ENCODE assay signal across 8 cellular contexts in the genomic region with DNA sequence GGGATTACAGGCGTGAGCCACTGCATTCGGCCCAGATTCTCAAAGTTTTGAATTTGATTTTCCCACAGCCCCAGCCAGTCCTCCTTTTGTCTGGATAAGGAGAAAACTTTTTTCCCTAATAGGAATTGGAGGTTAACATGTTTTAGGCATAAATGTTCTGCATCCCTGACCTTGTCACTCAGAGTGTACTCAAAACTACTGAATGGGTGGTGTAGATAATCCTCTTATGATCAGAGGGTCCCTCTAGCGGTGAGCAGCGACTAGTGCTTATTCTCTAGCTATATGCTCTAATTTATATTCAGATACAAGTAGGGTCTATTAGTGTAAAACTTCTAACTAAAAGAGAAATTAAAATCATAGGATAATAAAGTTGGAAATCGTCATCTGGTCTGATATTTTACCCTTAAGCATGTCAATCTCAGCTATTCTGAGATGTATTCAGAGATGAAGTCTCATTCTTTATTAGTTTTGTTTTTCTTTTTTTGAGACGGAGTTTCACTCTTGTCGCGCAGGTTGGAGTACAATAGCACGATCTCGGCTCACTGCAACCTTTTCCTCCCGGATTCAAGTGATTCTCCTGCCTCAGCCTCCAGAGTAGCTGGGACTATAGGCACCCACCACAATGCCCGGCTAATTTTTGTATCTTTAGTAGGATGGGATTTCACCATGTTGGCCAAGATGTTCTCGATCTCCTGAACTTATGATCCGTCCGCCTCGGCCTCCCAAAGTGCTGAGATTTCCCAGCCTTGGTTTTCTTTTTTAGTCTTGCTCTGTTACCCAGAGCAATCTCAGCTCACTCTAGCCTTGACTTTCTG. TPM values are rescaled to one million over a fixed set of nuclear protein-coding genes. Genes with fewer than 3 reads are reported as not detected.
A peak's percentile ranks its signal among the peaks of the same experiment; 100 is the strongest.
DNase-seq lines count a peak whose midpoint lies in the region; ATAC-seq, FAIRE-seq and TF ChIP-seq lines count a peak whose summit lies in the region.

No MANE protein-coding gene starts in this region.

- BruUV-seq in HCT116 (replicated peaks; lab: Mats Ljungman, UMichigan): no TSS peak

- peak; percentile 72 to 91 (median 84); a peak in 5 of 6 replicates for TF ChIP-seq CTCF in HCT116 (IDR thresholded peaks at IDR 0.05 in 2 of 3, conservative IDR thresholded peaks at IDR 0.05 in 1 of 3; ENCODE audit: borderline replicate concordance in 1 of 3, insufficient read depth in 1 of 3, low read depth in 2 of 3, low read length in 2 of 3)

- peaks cover 20 to 27% of the 10 kb centered on the region in 2 experiments; a peak in 3 of 4 replicates for H3K36me3 ChIP-seq in HCT116 (ENCODE audit: control insufficient read depth in 1 of 2, insufficient read depth in 2 of 2, low read length in 2 of 2)

- H3K9me2 ChIP-seq in HCT116 (ENCODE audit: insufficient read depth): no peaks in the 10 kb centered on the region

- TF ChIP-seq POLR2A in HCT116 (IDR thresholded peaks at IDR 0.05; ENCODE audit: borderline replicate concordance, extremely low read depth, insufficient read depth, insufficient read length): no peak

- FAIRE-seq in TTC549 (lab: Jason Lieb, UNC): peak; percentile 97

- H3K9me3 ChIP-seq in HCT116 (ENCODE audit: control insufficient read depth in 1 of 2, insufficient read depth in 1 of 2, low read depth in 1 of 2, low read length in 2 of 2): no peaks in the 10 kb centered on the region

- CTCF ChIA-PET in HCT116 (lab: Charles Lee): interaction anchor here (0.6 to 2.1 kb wide), 14 partner anchors 9 to 584 kb away, joined by 3 to 20 read pairs (median 5); a partner anchor contains a TSS

- H3K4me2 ChIP-seq in HCT116 (ENCODE audit: low read length): no peak overlapping the region

- intact Hi-C loops in HCT116 (cut with micrococcal nuclease): loop anchor here (1.0 kb wide), 1 partner anchor 56 kb away; no protein-coding TSS in a partner anchor

- H3K79me2 ChIP-seq in HCT116 (ENCODE audit: insufficient read depth, low read length): peaks cover 22% of the 10 kb centered on the region

- peak; percentile 77 for TF ChIP-seq RAD21 in HCT116 (IDR thresholded peaks at IDR 0.05; ENCODE audit: low read depth)

- H3K4me3 ChIP-seq in HCT116 (replicated peaks in 1 of 2; ENCODE audit: low read depth in 1 of 2, low read length in 2 of 2): no peak overlapping the region

- no peaks in the 10 kb centered on the region for H3K27me3 ChIP-seq in HCT116 (ENCODE audit: insufficient read depth, low read length)

- POLR2A ChIA-PET in HCT116 (lab: Charles Lee): interaction anchor here (0.9 to 1.0 kb wide), 3 partner anchors 30 to 62 kb away, joined by 3 to 4 read pairs (median 4); a partner anchor contains a TSS

- DNase-seq in CD1c-positive myeloid dendritic cell (ENCODE audit: extremely low spot score) (peak; percentile 82), HCT116 (ENCODE audit: low read depth, low spot score) (peak; percentile 60), NCI-H2171 treated with DMSO at 0.1 percent for 48 hours (lab: John Stamatoyannopoulos, UW) (peak; percentile 87), T47D (ENCODE audit: low read depth in 1 of 2, low spot score in 1 of 2) (peak; percentile 65 to 86), iris pigment epithelial cell (ENCODE audit: low read depth) (peak; percentile 80)
- peak; percentile 61 for DNase-seq in stimulated activated CD4-positive, alpha-beta T cell treated with anti-CD3 and anti-CD28 coated beads, Interleukin-1b, Interleukin-23, amount 100 ng/mL, for 48 hours

- H3K4me1 ChIP-seq in HCT116 (ENCODE audit: control insufficient read depth in 1 of 2, insufficient read depth in 2 of 2, low read length in 2 of 2): peaks cover 7 to 12% of the 10 kb centered on the region in 2 experiments; a peak in 3 of 4 replicates

- H2AFZ ChIP-seq in HCT116 (ENCODE audit: low read depth, low read length, poor library complexity, severe bottlenecking): no peak overlapping the region

- RAD21 ChIA-PET in HCT116 (lab: Charles Lee; ENCODE audit: low non-redundant PET in 1 of 2, low total read pairs in 2 of 2, uncharacterized antibody in 2 of 2, unreplicated experiment in 2 of 2): interaction anchor here (0.5 to 1.2 kb wide), 4 partner anchors 56 to 152 kb away, joined by 3 to 4 read pairs (median 4); a partner anchor contains a TSS

- in situ Hi-C loops in T47D (cut with HindIII; ENCODE audit: low pct_unique_long_range_greater_than_20kb, low sequenced_read_pairs): no loop called here

- peak; percentile 63 for ATAC-seq in HCT116
- no peak for ATAC-seq in GM18502 (IDR thresholded peaks at IDR 0.05; ENCODE audit: poor library complexity, unreplicated experiment)

- H4K20me1 ChIP-seq in HCT116 (ENCODE audit: insufficient read depth): no peaks in the 10 kb centered on the region

- H3K27ac ChIP-seq in HCT116 (ENCODE audit: low read depth, low read length): no peak overlapping the region

- H3K9ac ChIP-seq in HCT116 (ENCODE audit: low read length): no peak overlapping the region

TF ChIP-seq in HCT116, 20 proteins besides CTCF, POLR2A, EP300 and RAD21:
- no peak for TF ChIP-seq TCF7L2 (IDR thresholded peaks at IDR 0.05; ENCODE audit: borderline replicate concordance, extremely low read depth, insufficient read depth, insufficient read length)
- TF ChIP-seq, protein P1, sequence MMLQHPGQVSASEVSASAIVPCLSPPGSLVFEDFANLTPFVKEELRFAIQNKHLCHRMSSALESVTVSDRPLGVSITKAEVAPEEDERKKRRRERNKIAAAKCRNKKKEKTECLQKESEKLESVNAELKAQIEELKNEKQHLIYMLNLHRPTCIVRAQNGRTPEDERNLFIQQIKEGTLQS (IDR thresholded peaks at IDR 0.05): no peak
- no peak for TF ChIP-seq JUND (IDR thresholded peaks at IDR 0.05)
- no peak for TF ChIP-seq CEBPB (IDR thresholded peaks at IDR 0.05; ENCODE audit: low read depth)
- no peak for TF ChIP-seq POLR2AphosphoS5 (IDR thresholded peaks at IDR 0.05; ENCODE audit: low read depth, low read length)
- no peak for TF ChIP-seq SIN3A (IDR thresholded peaks at IDR 0.05; ENCODE audit: low read depth)
- no peak for TF ChIP-seq ELF1 (IDR thresholded peaks at IDR 0.05; ENCODE audit: borderline replicate concordance, low read depth)
- TF ChIP-seq EZH2phosphoT487 (IDR thresholded peaks at IDR 0.05; ENCODE audit: borderline replicate concordance): no peak
- TF ChIP-seq ZFX (IDR thresholded peaks at IDR 0.05): no peak
- TF ChIP-seq SRF (IDR thresholded peaks at IDR 0.05; ENCODE audit: low read depth): no peak

RNA-seq across cellular contexts. Expression of a gene that starts 2.7 kb away (rescaled TPM):
- 225 TPM for total RNA-seq in HCT116 (2021; ENCODE audit: unreplicated experiment)
- 354 and 390 TPM in 2 replicates for polyA plus RNA-seq in HCT116 (2012)

RNA-seq across cellular contexts. Expression of a gene that starts 30.2 kb away (rescaled TPM):
- 34.3 TPM for total RNA-seq in HCT116 (2021; ENCODE audit: unreplicated experiment)
- 26.5 and 28.9 TPM in 2 replicates for polyA plus RNA-seq in HCT116 (2012)

RNA-seq across cellular contexts. Expression of a gene that starts 53.5 kb away (rescaled TPM):
- total RNA-seq in HCT116 (2021; ENCODE audit: unreplicated experiment): 75.4 TPM
- 52.8 and 55.0 TPM in 2 replicates for polyA plus RNA-seq in HCT116 (2012)
